8 cellular contexts compared by ENCODE assay signal in genomic region chr1:12549460-12550349, GRCh38.
DNase-seq lines count a peak whose midpoint lies in the region; ATAC-seq, FAIRE-seq and TF ChIP-seq lines count a peak whose summit lies in the region.

No MANE protein-coding gene starts in this region.

- H3K9me3 ChIP-seq in thoracic aorta = no peaks in the 10 kb centered on the region

- TF ChIP-seq CTCF in AG10803 (conservative IDR thresholded peaks at IDR 0.05; ENCODE audit: low read length) = no peak
- no peak for TF ChIP-seq CTCF in kidney epithelial cell (IDR thresholded peaks at IDR 0.05; ENCODE audit: insufficient read depth, low read length, poor library complexity, severe bottlenecking)
- no peak for TF ChIP-seq CTCF in thoracic aorta (IDR thresholded peaks at IDR 0.05)

- FAIRE-seq in HTR-8/SVneo (lab: Jason Lieb, UNC) = peak; percentile 36

- DNase-seq in AG10803 (ENCODE audit: low read depth) (peak; percentile 89), HTR-8/SVneo (ENCODE audit: insufficient read length, low spot score) (peak; percentile 83), amniotic epithelial cell (ENCODE audit: low read depth) (peak; percentile 98), kidney epithelial cell (ENCODE audit: low read depth) (peak; percentile 95), thoracic aorta (ENCODE audit: low spot score) (no peak), cerebellar cortex (ENCODE audit: low spot score) (no peak), hippocampal formation (lab: John Stamatoyannopoulos, UW) (no peak)

- peak overlapping the region; percentile 30 for H3K4me3 ChIP-seq in AG10803 (ENCODE audit: low read length)
- H3K4me3 ChIP-seq in kidney epithelial cell (ENCODE audit: low read depth, low read length) = no peak overlapping the region
- H3K4me3 ChIP-seq in thoracic aorta = peak overlapping the region; percentile 29

- H3K27me3 ChIP-seq in kidney epithelial cell (ENCODE audit: control insufficient read depth, insufficient read depth, low read length) (no peaks in the 10 kb centered on the region), thoracic aorta (replicated peaks; ENCODE audit: insufficient read depth) (no peaks in the 10 kb centered on the region)

- ATAC-seq in thoracic aorta (ENCODE audit: insufficient number of reproducible peaks, low FRiP score, low read depth) (peak; percentile 26), GM21528 (IDR thresholded peaks at IDR 0.05; ENCODE audit: low FRiP score, unreplicated experiment) (no peak)

- peaks cover 24 to 70% of the 10 kb centered on the region in 2 donors for H3K4me1 ChIP-seq in thoracic aorta (ENCODE audit: control insufficient read depth in 1 of 2, low read depth in 2 of 2)

- no peaks in the 10 kb centered on the region for H3K36me3 ChIP-seq in kidney epithelial cell (ENCODE audit: control insufficient read depth, insufficient read depth, low read length)
- no peaks in the 10 kb centered on the region for H3K36me3 ChIP-seq in thoracic aorta

- H3K27ac ChIP-seq in thoracic aorta = peak overlapping the region; percentile 41 to 71

Comparison
In these comparisons a context has a peak if more than half of its experiments do, and no peak if none do; other contexts are left out.
1. DNase-seq: peak in AG10803 (single experiment), HTR-8/SVneo (single experiment), amniotic epithelial cell (single experiment) and kidney epithelial cell (single experiment); none in thoracic aorta (single experiment), cerebellar cortex (single experiment) and hippocampal formation (0 of 2).